In the genomic region with DNA sequence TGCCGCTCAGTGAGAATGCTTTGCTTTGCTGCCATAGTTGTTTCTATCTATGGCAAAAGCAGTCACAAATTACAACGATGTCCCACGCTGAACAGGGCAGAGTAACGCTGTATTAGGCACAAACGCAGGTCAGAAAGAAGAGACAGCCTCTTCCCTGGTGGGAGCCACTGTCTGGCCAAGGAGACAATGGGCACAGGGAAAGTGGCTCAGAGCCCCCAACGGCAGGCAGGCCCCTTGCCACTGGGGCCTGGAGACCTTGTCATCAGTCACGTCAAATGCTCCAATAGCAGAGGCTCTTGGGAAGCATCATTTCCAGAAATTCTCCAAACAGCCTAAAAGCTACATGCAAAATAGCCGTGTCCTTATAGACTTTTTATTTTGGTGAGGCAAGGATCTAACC, we compare ENCODE assay signal across 28 cellular contexts.
"Had no signal": no experiment of that assay in that cellular context is flagged by ENCODE, and none has a peak within 500 bp of the region (broad histone marks: within the 10 kb centered on the region; RNA-seq: fewer than 3 reads in every experiment).

No MANE protein-coding gene starts in this region.

- H3K27ac ChIP-seq: left lung, neutrophil, ovary, prostate gland, sigmoid colon, suprapubic skin, thoracic aorta, tibial artery, uterus had no signal

- H3K9me3 ChIP-seq: neutrophil, ovary, prostate gland, suprapubic skin, thoracic aorta, uterus had no signal

- H3K36me3 ChIP-seq: left lung, neutrophil, ovary, prostate gland, sigmoid colon, suprapubic skin, thoracic aorta, tibial artery, uterus had no signal

- H3K4me3 Mint-ChIP-seq: naive thymus-derived CD8-positive, alpha-beta T cell; nephron; neural crest cell; stimulated activated naive B cell treated with anti-CD40 and anti-IgM and Interleukin-4, amounts not matched to agents 10 μg/mL and 1 μg/mL and 100 μg/mL, for 72 hours; stimulated activated naive CD8-positive, alpha-beta T cell treated with anti-CD3 and anti-CD28 coated beads, Interleukin-15, Interleukin-2, amounts not matched to agents 100 ng/mL and 50 ng/mL, for 24 hours had no signal

- H3K27me3 ChIP-seq: ovary, uterus had no signal

- H3K9me3 Mint-ChIP-seq: stimulated activated naive CD8-positive, alpha-beta T cell treated with anti-CD3 and anti-CD28 coated beads, Interleukin-15, Interleukin-2, amounts not matched to agents 100 ng/mL and 50 ng/mL, for 24 hours had no signal

- H3K4me1 ChIP-seq: left lung, prostate gland, sigmoid colon, suprapubic skin, tibial artery, uterus had no signal

- ATAC-seq: left colon; left lung; naive thymus-derived CD8-positive, alpha-beta T cell; right cardiac atrium; stimulated activated naive B cell treated with anti-CD40 and anti-IgM and Interleukin-4, amounts not matched to agents 10 μg/mL and 1 μg/mL and 100 μg/mL, for 72 hours had no signal

- H3K27ac Mint-ChIP-seq: naive thymus-derived CD8-positive, alpha-beta T cell; nephron; stimulated activated naive B cell treated with anti-CD40 and anti-IgM and Interleukin-4, amounts not matched to agents 10 μg/mL and 1 μg/mL and 100 μg/mL, for 72 hours; stimulated activated naive CD8-positive, alpha-beta T cell treated with anti-CD3 and anti-CD28 coated beads, Interleukin-15, Interleukin-2, amounts not matched to agents 100 ng/mL and 50 ng/mL, for 24 hours had no signal

- H3K36me3 Mint-ChIP-seq: stimulated activated naive B cell treated with anti-CD40 and anti-IgM and Interleukin-4, amounts not matched to agents 10 μg/mL and 1 μg/mL and 100 μg/mL, for 72 hours had no signal

- H3K4me1 Mint-ChIP-seq: stimulated activated naive B cell treated with anti-CD40 and anti-IgM and Interleukin-4, amounts not matched to agents 10 μg/mL and 1 μg/mL and 100 μg/mL, for 72 hours had no signal

- DNase-seq: head of caudate nucleus; hippocampal formation; left lung; mesendoderm; naive thymus-derived CD8-positive, alpha-beta T cell; occipital lobe; ovary; retina; right cardiac atrium; sigmoid colon; stimulated activated CD4-positive, alpha-beta T cell treated with anti-CD3 and anti-CD28 coated beads, Interleukin-12 subunit alpha, Interleukin-12 subunit beta, amount 100 ng/mL, for 4 hours; stimulated activated CD4-positive, alpha-beta T cell treated with anti-CD3 and anti-CD28 coated beads, Interleukin-15, amount 100 ng/mL, for 24 hours; stimulated activated CD4-positive, alpha-beta T cell treated with anti-CD3 and anti-CD28 coated beads, Interleukin-2, amount 100 ng/mL, for 24 hours; stimulated activated CD4-positive, alpha-beta T cell treated with anti-CD3 and anti-CD28 coated beads, Interleukin-4, amount 100 ng/mL, for 1 hour; stimulated activated naive B cell treated with anti-CD40 and anti-IgM and Interleukin-4, amounts not matched to agents 10 μg/mL and 1 μg/mL and 100 μg/mL, for 72 hours; tibial artery; trophoblast cell; uterus had no signal

- H3K4me3 ChIP-seq: left lung, lung, ovary, prostate gland, sigmoid colon, smooth muscle cell, suprapubic skin, thoracic aorta, tibial artery, uterus had no signal
